Comparison of ENCODE assay signal across 8 cellular contexts in the genomic region with DNA sequence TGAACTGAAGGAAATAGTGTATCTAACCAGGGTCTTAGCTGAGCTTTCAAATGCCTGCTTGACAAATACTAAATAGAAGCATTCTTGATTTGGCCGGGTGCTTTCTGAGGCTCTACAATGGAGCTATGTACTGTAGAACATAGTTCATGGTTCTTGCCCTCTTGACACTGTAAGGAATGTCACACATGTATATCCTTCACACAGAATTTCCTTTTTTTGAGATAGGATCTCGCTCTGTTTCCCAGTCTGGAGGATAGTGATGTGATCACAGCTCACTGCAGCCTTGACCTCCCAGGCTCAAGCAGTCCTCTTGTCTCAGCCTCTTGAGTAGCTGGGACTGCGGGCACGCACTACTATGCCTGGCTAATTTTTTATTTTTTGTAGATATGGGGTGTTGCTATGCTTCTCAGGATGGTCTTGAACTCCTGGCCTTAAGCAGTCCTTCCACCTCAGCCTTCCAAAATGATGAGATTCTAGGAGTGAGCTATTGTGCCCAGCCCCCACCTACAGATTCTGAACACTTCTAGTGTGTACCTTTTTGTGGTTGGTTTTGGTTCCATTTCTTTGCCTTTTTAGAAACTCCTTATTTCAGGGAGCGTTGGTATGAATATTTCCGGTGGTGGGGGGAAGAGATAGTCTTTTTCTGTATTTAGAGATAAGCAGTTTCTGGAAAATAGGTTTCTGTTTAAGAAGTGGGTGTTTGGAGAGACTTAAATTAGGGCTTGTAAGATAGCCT. TPM values are rescaled to one million over a fixed set of nuclear protein-coding genes. Genes with fewer than 3 reads are reported as not detected.
DNase-seq lines count a peak whose midpoint lies in the region; ATAC-seq and TF ChIP-seq lines count a peak whose summit lies in the region.

No MANE protein-coding gene starts in this region.

- H3K18ac ChIP-seq in trophoblast cell (ENCODE audit: low read length), result no peak overlapping the region

- peaks cover 54 to 77% (median 73%) of the 10 kb centered on the region in 3 donors for H3K4me1 Mint-ChIP-seq in CD8-positive, alpha-beta memory T cell

- in situ Hi-C loops in Panc1 (cut with HindIII; ENCODE audit: low pct_unique_long_range_greater_than_20kb, low sequenced_read_pairs), result no loop called here

- H2AFZ ChIP-seq in trophoblast cell (ENCODE audit: insufficient read depth, low read length, poor library complexity), result no peak overlapping the region

- H3K27me3 Mint-ChIP-seq in CD8-positive, alpha-beta memory T cell, result peaks cover 0 to 5% of the 10 kb centered on the region in 2 donors

- H3K9me3 Mint-ChIP-seq in CD8-positive, alpha-beta memory T cell, result peaks cover 0 to 1% (median 0%) of the 10 kb centered on the region in 5 donors

- peak overlapping the region; percentile 82 to 98 (median 91) for H3K27ac Mint-ChIP-seq in CD8-positive, alpha-beta memory T cell

- CTCF ChIA-PET in CD8-positive, alpha-beta memory T cell (lab: Charles Lee), result interaction anchor here (3.1 to 4.9 kb wide), 4 partner anchors 14 to 41 kb away, joined by 16 to 35 read pairs (median 22); no protein-coding TSS in a partner anchor
- CTCF ChIA-PET in Panc1 (lab: Charles Lee), result interaction anchor here (0.5 kb wide), 1 partner anchor 39 kb away, joined by 3 read pairs; no protein-coding TSS in a partner anchor

- intact Hi-C loops in Panc1 (cut with micrococcal nuclease; ENCODE audit: unreplicated experiment), result no loop called here

- BruUV-seq in Panc1 (replicated peaks; lab: Mats Ljungman, UMichigan), result no TSS peak

- H3K14ac ChIP-seq in trophoblast cell (ENCODE audit: low read length), result no peak overlapping the region

- H2AK5ac ChIP-seq in trophoblast cell (ENCODE audit: low read length), result no peak overlapping the region

- no peak overlapping the region for H2BK12ac ChIP-seq in trophoblast cell (ENCODE audit: low read length)

- H4K91ac ChIP-seq in trophoblast cell (ENCODE audit: low read depth, low read length), result no peak overlapping the region

- peaks cover 13% of the 10 kb centered on the region for H3K79me1 ChIP-seq in trophoblast cell (ENCODE audit: low read length)

- H3K27me3 ChIP-seq in CD8-positive, alpha-beta memory T cell (ENCODE audit: insufficient read depth, low read length, poor library complexity, severe bottlenecking), result no peaks in the 10 kb centered on the region
- no peaks in the 10 kb centered on the region for H3K27me3 ChIP-seq in Panc1 (ENCODE audit: control insufficient read depth, insufficient read depth, low read length)
- H3K27me3 ChIP-seq in effector memory CD4-positive, alpha-beta T cell (replicated peaks; ENCODE audit: control insufficient read depth, insufficient read depth, low read length, poor library complexity, severe bottlenecking), result no peaks in the 10 kb centered on the region
- H3K27me3 ChIP-seq in trophoblast cell (ENCODE audit: insufficient read depth, low read length), result peaks cover 3% of the 10 kb centered on the region

- H3K9me3 ChIP-seq in CD8-positive, alpha-beta memory T cell (ENCODE audit: low read length), result no peaks in the 10 kb centered on the region
- H3K9me3 ChIP-seq in Panc1 (ENCODE audit: control insufficient read depth, insufficient read depth, low read depth, low read length), result no peaks in the 10 kb centered on the region
- no peaks in the 10 kb centered on the region for H3K9me3 ChIP-seq in effector memory CD4-positive, alpha-beta T cell (ENCODE audit: control insufficient read depth, low read length)
- H3K9me3 ChIP-seq in trophoblast cell (ENCODE audit: insufficient read depth, low read depth, low read length), result peaks cover 5% of the 10 kb centered on the region

- no peak overlapping the region for H2BK5ac ChIP-seq in trophoblast cell (ENCODE audit: low read depth, low read length, poor library complexity)

- peak overlapping the region; percentile 67 for H3K4me3 ChIP-seq in CD8-positive, alpha-beta memory T cell (ENCODE audit: low read length)
- H3K4me3 ChIP-seq in Panc1 (ENCODE audit: low read depth in 2 of 2, low read length in 2 of 2) (peak overlapping the region; percentile 62 to 76), trophoblast cell (ENCODE audit: low read depth, low read length) (no peak overlapping the region)
- H3K4me3 ChIP-seq in effector memory CD4-positive, alpha-beta T cell (ENCODE audit: insufficient read depth, low read depth, low read length, poor library complexity, severe bottlenecking), result peak overlapping the region; percentile 69

- no peak overlapping the region for H3K4me2 ChIP-seq in trophoblast cell (ENCODE audit: low read length)

- WGBS in trophoblast cell (ENCODE audit: extremely low coverage, insufficient coverage, insufficient read length), result no CpG with 5 or more reads among the region's 6 CpGs

- no peak overlapping the region for H4K12ac ChIP-seq in trophoblast cell (ENCODE audit: low read depth, low read length)

- ATAC-seq in Panc1 (no peak), GM21737 (IDR thresholded peaks at IDR 0.05; ENCODE audit: unreplicated experiment) (no peak), HG02798 (IDR thresholded peaks at IDR 0.05; ENCODE audit: poor library complexity, unreplicated experiment) (no peak)

- H3K4me3 Mint-ChIP-seq in CD8-positive, alpha-beta memory T cell, result peak overlapping the region; percentile 64 to 98 (median 96)

- peaks cover 6% of the 10 kb centered on the region for H3K79me2 ChIP-seq in trophoblast cell (ENCODE audit: control insufficient read depth, insufficient read depth, low read length, poor library complexity)

- TF ChIP-seq CTCF in Panc1 (IDR thresholded peaks at IDR 0.05), result no peak

- no peaks in the 10 kb centered on the region for H3K36me3 ChIP-seq in CD8-positive, alpha-beta memory T cell (ENCODE audit: insufficient read depth, low read length)
- H3K36me3 ChIP-seq in Panc1 (ENCODE audit: control insufficient read depth, insufficient read depth, low read length) (peaks cover 8% of the 10 kb centered on the region; the same call in 1 of the 2 replicates), trophoblast cell (ENCODE audit: control insufficient read depth in 1 of 2, insufficient read depth in 2 of 2, low read length in 2 of 2) (peaks cover 12 to 15% of the 10 kb centered on the region in 2 experiments)
- H3K36me3 ChIP-seq in effector memory CD4-positive, alpha-beta T cell (ENCODE audit: control insufficient read depth, insufficient read depth, low read length), result peaks cover 12% of the 10 kb centered on the region

- DNase-seq in CD8-positive, alpha-beta memory T cell, result no peak
- no peak for DNase-seq in Panc1 (ENCODE audit: low read depth, low spot score)
- no peak for DNase-seq in effector memory CD4-positive, alpha-beta T cell
- peak; percentile 60 to 89 for DNase-seq in trophoblast cell
- DNase-seq in NCI-H1694 (lab: John Stamatoyannopoulos, UW), result no peak
- no peak for DNase-seq in ecto neural progenitor cell (ENCODE audit: low spot score)

- POLR2A ChIA-PET in CD8-positive, alpha-beta memory T cell (lab: Charles Lee), result interaction anchor here (1.2 kb wide), 1 partner anchor 22 kb away, joined by 3 read pairs; no protein-coding TSS in a partner anchor
- POLR2A ChIA-PET in Panc1 (lab: Charles Lee), result interaction anchor here (1.0 kb wide), 1 partner anchor 12 kb away, joined by 3 read pairs; no protein-coding TSS in a partner anchor

- H3K4ac ChIP-seq in trophoblast cell (ENCODE audit: low read depth, low read length), result no peak overlapping the region

- H3K4me1 ChIP-seq in CD8-positive, alpha-beta memory T cell (ENCODE audit: insufficient read depth, low read length), result peaks cover 79% of the 10 kb centered on the region
- H3K4me1 ChIP-seq in Panc1 (ENCODE audit: control insufficient read depth, insufficient read depth, low read length) (peaks cover 37% of the 10 kb centered on the region), trophoblast cell (ENCODE audit: control insufficient read depth in 1 of 2, insufficient read depth in 2 of 2, low read length in 2 of 2) (peaks cover 26 to 37% of the 10 kb centered on the region in 2 experiments)
- H3K4me1 ChIP-seq in effector memory CD4-positive, alpha-beta T cell (ENCODE audit: control insufficient read depth, insufficient read depth, low read length, poor library complexity, severe bottlenecking), result peaks cover 45% of the 10 kb centered on the region

- no peak overlapping the region for H2BK120ac ChIP-seq in trophoblast cell (ENCODE audit: insufficient read depth, low read length, poor library complexity)

- H3K9ac ChIP-seq in trophoblast cell (ENCODE audit: low read length), result no peak overlapping the region

- no peak overlapping the region for H3K23ac ChIP-seq in trophoblast cell (ENCODE audit: low read length)

- H3K36me3 Mint-ChIP-seq in CD8-positive, alpha-beta memory T cell, result peaks cover 0 to 49% (median 9%) of the 10 kb centered on the region in 3 donors

- H3K27ac ChIP-seq in CD8-positive, alpha-beta memory T cell (ENCODE audit: low read depth, low read length), result peak overlapping the region; percentile 84
- H3K27ac ChIP-seq in Panc1 (ENCODE audit: low read length) (peak overlapping the region; percentile 91), trophoblast cell (ENCODE audit: low read depth, low read length) (no peak overlapping the region)
- H3K27ac ChIP-seq in effector memory CD4-positive, alpha-beta T cell (ENCODE audit: insufficient read depth, low read length, poor library complexity, severe bottlenecking), result peak overlapping the region; percentile 77

- H4K8ac ChIP-seq in trophoblast cell (ENCODE audit: low read depth, low read length), result no peak overlapping the region

RNA-seq across cellular contexts. Expression of a gene that starts 4.2 kb away (rescaled TPM):
- total RNA-seq in CD8-positive, alpha-beta memory T cell, result 10 to 100 TPM; 32.1 to 33.9 TPM
- polyA plus RNA-seq in CD8-positive, alpha-beta memory T cell, result 18.3 TPM
- total RNA-seq in Panc1 (2021; ENCODE audit: unreplicated experiment), result 124 TPM
- polyA plus RNA-seq in Panc1 (2012; ENCODE audit: insufficient read length), result 115 TPM
- 28.9 and 29.4 TPM in 2 replicates for polyA plus RNA-seq in trophoblast cell (2013)

Comparison
In these comparisons a context has a peak if more than half of its experiments do, and no peak if none do; other contexts are left out.
1. DNase-seq: peak in trophoblast cell (2 of 2); none in CD8-positive, alpha-beta memory T cell (0 of 5), Panc1 (single experiment), effector memory CD4-positive, alpha-beta T cell (0 of 3), NCI-H1694 (single experiment) and ecto neural progenitor cell (single experiment).